In the genomic region with DNA sequence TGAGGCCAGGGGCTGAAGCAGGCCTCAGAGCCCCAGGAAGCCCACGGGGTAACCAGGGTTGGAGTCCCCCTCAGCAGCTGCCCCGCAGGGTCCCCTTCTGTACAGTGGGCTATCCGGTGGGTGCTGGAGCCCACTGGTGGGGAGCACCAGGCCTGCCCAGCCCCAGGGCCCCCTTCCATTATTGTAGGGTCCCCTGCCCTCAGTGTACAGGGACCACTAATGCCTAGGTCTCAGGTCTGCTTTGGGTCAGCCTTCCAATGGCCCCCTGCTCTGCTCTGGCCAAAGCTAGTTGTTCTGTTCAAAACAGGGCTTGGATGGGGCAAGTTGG, we compare ENCODE assay signal across 28 cellular contexts. TPM values are rescaled to one million over a fixed set of nuclear protein-coding genes. Genes with fewer than 3 reads are reported as not detected.
DNase-seq lines count a peak whose midpoint lies in the region; ATAC-seq, FAIRE-seq and TF ChIP-seq lines count a peak whose summit lies in the region.
"Had no signal": no experiment of that assay in that cellular context is flagged by ENCODE, and none has a peak within 500 bp of the region (broad histone marks: within the 10 kb centered on the region; RNA-seq: fewer than 3 reads in every experiment).

No MANE protein-coding gene starts in this region.

- H3K27ac ChIP-seq in HepG2 (ENCODE audit: extremely low read length, insufficient read depth, low read length) (no peak overlapping the region), right lobe of liver (no peak overlapping the region), ectodermal cell (ENCODE audit: insufficient read depth, low read depth, low read length, poor library complexity, severe bottlenecking) (no peak overlapping the region)
- H3K27ac ChIP-seq: ascending aorta, GM23248, heart right ventricle, RWPE1, thoracic aorta had no signal

- H3K36me3 ChIP-seq in HepG2 (replicated peaks in 1 of 2; ENCODE audit: control insufficient read depth in 1 of 2, insufficient read depth in 2 of 2, low read length in 2 of 2) (no peaks in the 10 kb centered on the region), right lobe of liver (no peaks in the 10 kb centered on the region), ectodermal cell (ENCODE audit: control insufficient read depth, insufficient read depth, low read length) (no peaks in the 10 kb centered on the region)
- H3K36me3 ChIP-seq: ascending aorta, heart right ventricle, thoracic aorta had no signal

- peaks cover 18% of the 10 kb centered on the region for H3K4me1 ChIP-seq in HepG2 (ENCODE audit: insufficient read depth, low read length)
- H3K4me1 ChIP-seq in right lobe of liver: peaks cover 0 to 9% (median 0%) of the 10 kb centered on the region in 4 donors
- peaks cover 9% of the 10 kb centered on the region for H3K4me1 ChIP-seq in ectodermal cell (ENCODE audit: control insufficient read depth, insufficient read depth, low read length)

- TF ChIP-seq RAD21 in HepG2 (CRISPR knock-in tag; IDR thresholded peaks at IDR 0.05): no peak

- H3K36me3 Mint-ChIP-seq in type B pancreatic cell: no peaks in the 10 kb centered on the region
- H3K36me3 Mint-ChIP-seq: activated CD4-positive, alpha-beta memory T cell treated with anti-CD3 and anti-CD28 coated beads for 36 hours; activated naive CD4-positive, alpha-beta T cell treated with anti-CD3 and anti-CD28 coated beads, Interleukin-2, amount 50 U/mL, for 72 hours; memory B cell; stimulated activated naive B cell treated with anti-CD40 and anti-IgM and Interleukin-4, amounts not matched to agents 10 μg/mL and 1 μg/mL and 100 μg/mL, for 72 hours had no signal

- intact Hi-C loops in HepG2 (cut with micrococcal nuclease; ENCODE audit: unreplicated experiment): no loop called here
- intact Hi-C loops in right lobe of liver (cut with DNase I): no loop called here

- peak overlapping the region in 1 of 3 experiments; percentile 74; a peak in 1 of 6 replicates for H3K4me3 ChIP-seq in HepG2 (replicated peaks in 1 of 3; ENCODE audit: insufficient read depth in 1 of 3, low read depth in 2 of 3, low read length in 3 of 3)
- no peak overlapping the region for H3K4me3 ChIP-seq in right lobe of liver
- peak overlapping the region; percentile 53 for H3K4me3 ChIP-seq in LNCaP clone FGC (ENCODE audit: low read depth, low read length)
- H3K4me3 ChIP-seq in ectodermal cell (ENCODE audit: insufficient read depth, low read depth, low read length): peak overlapping the region; percentile 31

- TF ChIP-seq CTCF in HepG2 (CRISPR knock-in tag; IDR thresholded peaks at IDR 0.05): no peak
- no peak for TF ChIP-seq CTCF in right lobe of liver (IDR thresholded peaks at IDR 0.05)
- no peak for TF ChIP-seq CTCF in LNCaP clone FGC (IDR thresholded peaks at IDR 0.05; ENCODE audit: control insufficient read depth, extremely low read depth, insufficient read depth)
- TF ChIP-seq CTCF in type B pancreatic cell (conservative IDR thresholded peaks at IDR 0.05): no peak

- in situ Hi-C loops in HepG2 (cut with HindIII; ENCODE audit: extremely low pct_ligation_motif_present, low pct_unique_long_range_greater_than_20kb): no loop called here

- WGBS in HepG2 (ENCODE audit: low lambda C conversion rate): 80% methylated on average over 1 of the region's 3 CpGs
- no CpG with 5 or more reads among the region's 3 CpGs for WGBS in right lobe of liver (ENCODE audit: insufficient coverage, low coverage, low lambda C conversion rate, missing lambda C conversion rate)
- WGBS in ectodermal cell, 2 experiments: 81 to 82% methylated on average over 3 of the region's 3 CpGs

- POLR2A ChIA-PET in HepG2 (lab: Yijun Ruan, JAX): no interaction called here

- H4K20me1 ChIP-seq in HepG2 (ENCODE audit: insufficient read depth, low read length): no peaks in the 10 kb centered on the region

- H3K9ac ChIP-seq in HepG2 (ENCODE audit: insufficient read depth, low read depth, low read length): no peak overlapping the region
- H3K9ac ChIP-seq: GM23248 had no signal

- DNase-seq in HepG2 (ENCODE audit: low spot score) (no peak), right lobe of liver (no peak), LNCaP clone FGC (ENCODE audit: low read depth) (no peak), type B pancreatic cell (ENCODE audit: extremely low spot score, unreplicated experiment) (no peak), NCI-H1048 (lab: John Stamatoyannopoulos, UW) (no peak), SK-N-DZ (ENCODE audit: low spot score) (no peak)
- DNase-seq: activated B cell treated with CpG ODN at 0.5 μM for 24 hours; activated CD4-positive, alpha-beta memory T cell treated with anti-CD3 and anti-CD28 coated beads for 36 hours; C1 segment of cervical spinal cord; central memory CD4-positive, alpha-beta T cell; GM23248; heart right ventricle; left cardiac atrium; NCI-H1105; NCI-H2029; NCI-H69; occipital lobe; stimulated activated CD4-positive, alpha-beta T cell treated with anti-CD3 and anti-CD28 coated beads, Interleukin-4, amount 100 ng/mL, for 1 hour; stimulated activated naive B cell treated with anti-CD40 and anti-IgM and Interleukin-4, amounts not matched to agents 10 μg/mL and 1 μg/mL and 100 μg/mL, for 72 hours; T-helper 9 cell had no signal

- BruUV-seq in HepG2 (replicated peaks; lab: Mats Ljungman, UMichigan): no TSS peak

- no peak overlapping the region for H2AFZ ChIP-seq in HepG2 (ENCODE audit: low read length)
- H2AFZ ChIP-seq: GM23248 had no signal

- CTCF ChIA-PET in HepG2 (lab: Yijun Ruan, JAX; ENCODE audit: low intra/inter-chr PET ratio, low total read pairs): no interaction called here

- peak overlapping the region; percentile 80 for H3K4me2 ChIP-seq in HepG2 (ENCODE audit: low read depth, low read length)

- ATAC-seq in HepG2 (no peak; the same call in 2 of the 3 replicates), right lobe of liver (no peak), GM21576 (IDR thresholded peaks at IDR 0.05; ENCODE audit: unreplicated experiment) (no peak)

- no peaks in the 10 kb centered on the region for H3K9me3 Mint-ChIP-seq in type B pancreatic cell
- H3K9me3 Mint-ChIP-seq: activated B cell treated with CpG ODN at 0.5 μM for 24 hours; activated CD4-positive, alpha-beta memory T cell treated with anti-CD3 and anti-CD28 coated beads for 36 hours; activated naive CD4-positive, alpha-beta T cell treated with anti-CD3 and anti-CD28 coated beads, Interleukin-2, amount 50 U/mL, for 72 hours; activated T-helper 2 cell treated with anti-CD3 and anti-CD28 coated beads, Interferon-gamma antibody, Interleukin-2, Interleukin-4, amounts not matched to agents 10 μg/mL and 5 μg/mL and 100 μg/mL, durations not matched to agents 14 hours and 24 hours and 36 hours; memory B cell; stimulated activated naive B cell treated with anti-CD40 and anti-IgM and Interleukin-4, amounts not matched to agents 10 μg/mL and 1 μg/mL and 100 μg/mL, for 72 hours had no signal

- TF ChIP-seq POLR2A in HepG2 (IDR thresholded peaks at IDR 0.05; ENCODE audit: insufficient read depth in 1 of 2, low read depth in 2 of 2, low read length in 2 of 2): no peak
- no peak for TF ChIP-seq POLR2A in right lobe of liver (IDR thresholded peaks at IDR 0.05)

- H3K4me3 Mint-ChIP-seq in type B pancreatic cell: peak overlapping the region; percentile 54
- H3K4me3 Mint-ChIP-seq: activated CD4-positive, alpha-beta memory T cell treated with anti-CD3 and anti-CD28 coated beads for 36 hours had no signal

- H3K27me3 Mint-ChIP-seq in type B pancreatic cell: peaks cover 24% of the 10 kb centered on the region

- TF ChIP-seq EP300 in HepG2 (IDR thresholded peaks at IDR 0.05; ENCODE audit: low read depth in 2 of 2, low read length in 2 of 2) (no peak), HepG2 (CRISPR knock-in tag; IDR thresholded peaks at IDR 0.05; ENCODE audit: borderline replicate concordance) (no peak)

- no peak overlapping the region for H3K27ac Mint-ChIP-seq in type B pancreatic cell
- H3K27ac Mint-ChIP-seq: activated B cell treated with CpG ODN at 0.5 μM for 24 hours; activated CD4-positive, alpha-beta memory T cell treated with anti-CD3 and anti-CD28 coated beads for 36 hours; activated naive CD4-positive, alpha-beta T cell treated with anti-CD3 and anti-CD28 coated beads, Interleukin-2, amount 50 U/mL, for 72 hours; activated T-helper 2 cell treated with anti-CD3 and anti-CD28 coated beads, Interferon-gamma antibody, Interleukin-2, Interleukin-4, amounts not matched to agents 10 μg/mL and 5 μg/mL and 100 μg/mL, durations not matched to agents 14 hours and 24 hours and 36 hours; memory B cell; stimulated activated naive B cell treated with anti-CD40 and anti-IgM and Interleukin-4, amounts not matched to agents 10 μg/mL and 1 μg/mL and 100 μg/mL, for 72 hours had no signal

- H3K27me3 ChIP-seq in HepG2 (ENCODE audit: control insufficient read depth in 1 of 2, insufficient read depth in 2 of 2, low read length in 2 of 2) (peaks cover 21 to 56% of the 10 kb centered on the region in 2 experiments), right lobe of liver (peaks cover 0 to 13% of the 10 kb centered on the region in 2 donors), ectodermal cell (ENCODE audit: control insufficient read depth, insufficient read depth, low read length, poor library complexity, severe bottlenecking) (peaks cover 33% of the 10 kb centered on the region)

- no peaks in the 10 kb centered on the region for H3K79me2 ChIP-seq in HepG2 (ENCODE audit: insufficient read depth, low read length)

- no peaks in the 10 kb centered on the region for H3K4me1 Mint-ChIP-seq in type B pancreatic cell (ENCODE audit: unreplicated experiment)

- no peak for FAIRE-seq in HepG2 (lab: Jason Lieb, UNC)

- H3K9me3 ChIP-seq in HepG2 (ENCODE audit: low read length) (no peaks in the 10 kb centered on the region), right lobe of liver (no peaks in the 10 kb centered on the region), ectodermal cell (ENCODE audit: control insufficient read depth, low read length) (no peaks in the 10 kb centered on the region)
- H3K9me3 ChIP-seq: ascending aorta, heart right ventricle, thoracic aorta had no signal

RNA-seq across cellular contexts. Expression of a gene that starts 1.1 kb away (rescaled TPM):
- total RNA-seq in HepG2 (2016; rRNA removed; fragmentation: Illumina TruSeq; extraction: Trizol) (0.44 and 0.91 TPM in 2 replicates), right lobe of liver (under 1 TPM in 4 of 6 experiments, not detected in 2; 0.04 to 0.12 (median 0.08) TPM), type B pancreatic cell (ENCODE audit: low replicate concordance) (4.6 and 4.7 TPM in 2 replicates)
- 0.18 and 0.40 TPM in 2 replicates for total RNA-seq in HepG2 (2016; cell fraction: cytosol; rRNA removed; fragmentation: Illumina TruSeq; extraction: Trizol; ENCODE audit: low read depth)
- total RNA-seq in HepG2 (2016; cell fraction: insoluble cytoplasmic fraction; rRNA removed; fragmentation: Illumina TruSeq; extraction: Trizol): 0.40 and 0.76 TPM in 2 replicates
- total RNA-seq in HepG2 (2016; cell fraction: membrane; rRNA removed; fragmentation: Illumina TruSeq; extraction: Trizol): 0.59 TPM in 2 replicates
- total RNA-seq in HepG2 (2016; cell fraction: nucleus; rRNA removed; fragmentation: Illumina TruSeq; extraction: Trizol): 1.4 and 1.8 TPM in 2 replicates
- 0.33 and 0.38 TPM in 2 replicates for polyA plus RNA-seq in HepG2 (2011; rRNA removed)
- polyA plus RNA-seq in HepG2 (2011; cell fraction: cytosol; rRNA removed): 0.09 and 0.34 TPM in 2 replicates
- polyA plus RNA-seq in HepG2 (2011; cell fraction: nucleus; rRNA removed): 2.0 and 2.2 TPM in 2 replicates
- 0.19 and 0.40 TPM in 2 replicates for polyA plus RNA-seq in HepG2 (2012)
- polyA plus RNA-seq in HepG2 (2016; cell fraction: cytosol; fragmentation: Illumina TruSeq; extraction: Trizol; ENCODE audit: low read depth): 0.17 and 0.23 TPM in 2 replicates
- 0.50 and 0.58 TPM in 2 replicates for polyA plus RNA-seq in HepG2 (2016; cell fraction: insoluble cytoplasmic fraction; fragmentation: Illumina TruSeq; extraction: Trizol; ENCODE audit: low read depth)
- polyA plus RNA-seq in HepG2 (2016; cell fraction: membrane; fragmentation: Illumina TruSeq; extraction: Trizol; ENCODE audit: low read depth): 0.31 and 0.34 TPM in 2 replicates
- 2.2 and 3.0 TPM in 2 replicates for polyA plus RNA-seq in HepG2 (2016; cell fraction: nucleus; fragmentation: Illumina TruSeq; extraction: Trizol; ENCODE audit: insufficient read depth, low read depth)
- polyA minus RNA-seq in HepG2 (2011; rRNA and poly(A)+ RNA removed; ENCODE audit: low replicate concordance): 2.1 and 2.5 TPM in 2 replicates
- 0.18 and 0.69 TPM in 2 replicates for polyA minus RNA-seq in HepG2 (2011; cell fraction: cytosol; rRNA and poly(A)+ RNA removed)
- 0.87 and 0.90 TPM in 2 replicates for polyA minus RNA-seq in HepG2 (2011; cell fraction: nucleus; rRNA and poly(A)+ RNA removed)
- polyA plus RNA-seq in ectodermal cell (2013, experiment 1 of 4): 9.5 TPM
- polyA plus RNA-seq in ectodermal cell (2013, experiment 2 of 4): 9.9 TPM
- polyA plus RNA-seq in ectodermal cell (2013, experiment 3 of 4): 6.6 TPM
- polyA plus RNA-seq in ectodermal cell (2013, experiment 4 of 4): 7.2 TPM
- 10.4 and 12.3 TPM in 2 replicates for polyA plus RNA-seq in SK-N-DZ (2014; cell fraction: cytosol; rRNA removed)
- polyA plus RNA-seq in SK-N-DZ (2014; cell fraction: nucleus; rRNA removed): 97.2 and 118 TPM in 2 replicates
- total RNA-seq: ascending aorta had no signal

RNA-seq across cellular contexts. Expression of a gene that starts 51.4 kb away (rescaled TPM):
- total RNA-seq in HepG2 (2016; rRNA removed; fragmentation: Illumina TruSeq; extraction: Trizol) (9.0 and 11.7 TPM in 2 replicates), right lobe of liver (1 to 10 TPM in 5 of 6 experiments, under 1 TPM in 1; 0.81 to 2.3 (median 1.7) TPM), type B pancreatic cell (ENCODE audit: low replicate concordance) (7.3 and 27.7 TPM in 2 replicates)
- 5.1 and 7.1 TPM in 2 replicates for total RNA-seq in HepG2 (2016; cell fraction: cytosol; rRNA removed; fragmentation: Illumina TruSeq; extraction: Trizol; ENCODE audit: low read depth)
- 9.2 and 10.4 TPM in 2 replicates for total RNA-seq in HepG2 (2016; cell fraction: insoluble cytoplasmic fraction; rRNA removed; fragmentation: Illumina TruSeq; extraction: Trizol)
- 8.6 TPM in 2 replicates for total RNA-seq in HepG2 (2016; cell fraction: membrane; rRNA removed; fragmentation: Illumina TruSeq; extraction: Trizol)
- total RNA-seq in HepG2 (2016; cell fraction: nucleus; rRNA removed; fragmentation: Illumina TruSeq; extraction: Trizol): 14.4 and 16.1 TPM in 2 replicates
- 11.0 and 13.2 TPM in 2 replicates for polyA plus RNA-seq in HepG2 (2011; rRNA removed)
- 3.7 and 6.3 TPM in 2 replicates for polyA plus RNA-seq in HepG2 (2011; cell fraction: cytosol; rRNA removed)
- polyA plus RNA-seq in HepG2 (2011; cell fraction: nucleus; rRNA removed): 26.1 and 32.6 TPM in 2 replicates
- polyA plus RNA-seq in HepG2 (2012): 5.8 and 8.4 TPM in 2 replicates
- 1.6 and 1.7 TPM in 2 replicates for polyA plus RNA-seq in HepG2 (2016; cell fraction: cytosol; fragmentation: Illumina TruSeq; extraction: Trizol; ENCODE audit: low read depth)
- polyA plus RNA-seq in HepG2 (2016; cell fraction: insoluble cytoplasmic fraction; fragmentation: Illumina TruSeq; extraction: Trizol; ENCODE audit: low read depth): 10.5 and 12.2 TPM in 2 replicates
- polyA plus RNA-seq in HepG2 (2016; cell fraction: membrane; fragmentation: Illumina TruSeq; extraction: Trizol; ENCODE audit: low read depth): 6.2 and 6.4 TPM in 2 replicates
- polyA plus RNA-seq in HepG2 (2016; cell fraction: nucleus; fragmentation: Illumina TruSeq; extraction: Trizol; ENCODE audit: insufficient read depth, low read depth): 45.6 and 45.7 TPM in 2 replicates
- 14.4 and 29.8 TPM in 2 replicates for polyA minus RNA-seq in HepG2 (2011; rRNA and poly(A)+ RNA removed; ENCODE audit: low replicate concordance)
- polyA minus RNA-seq in HepG2 (2011; cell fraction: cytosol; rRNA and poly(A)+ RNA removed): 2.5 and 3.0 TPM in 2 replicates
- 8.5 and 9.8 TPM in 2 replicates for polyA minus RNA-seq in HepG2 (2011; cell fraction: nucleus; rRNA and poly(A)+ RNA removed)
- 34.7 TPM for polyA plus RNA-seq in ectodermal cell (2013, experiment 1 of 4)
- polyA plus RNA-seq in ectodermal cell (2013, experiment 2 of 4): 30.3 TPM
- 25.8 TPM for polyA plus RNA-seq in ectodermal cell (2013, experiment 3 of 4)
- polyA plus RNA-seq in ectodermal cell (2013, experiment 4 of 4): 27.3 TPM
- polyA plus RNA-seq in SK-N-DZ (2014; cell fraction: cytosol; rRNA removed): 27.7 and 38.3 TPM in 2 replicates
- polyA plus RNA-seq in SK-N-DZ (2014; cell fraction: nucleus; rRNA removed): 47.0 and 75.8 TPM in 2 replicates

Comparison
In these comparisons a context has a peak if more than half of its experiments do, and no peak if none do; other contexts are left out.
1. H3K4me3 ChIP-seq: peak in LNCaP clone FGC (single experiment) and ectodermal cell (single experiment); none in right lobe of liver (0 of 3).